In the genomic region with DNA sequence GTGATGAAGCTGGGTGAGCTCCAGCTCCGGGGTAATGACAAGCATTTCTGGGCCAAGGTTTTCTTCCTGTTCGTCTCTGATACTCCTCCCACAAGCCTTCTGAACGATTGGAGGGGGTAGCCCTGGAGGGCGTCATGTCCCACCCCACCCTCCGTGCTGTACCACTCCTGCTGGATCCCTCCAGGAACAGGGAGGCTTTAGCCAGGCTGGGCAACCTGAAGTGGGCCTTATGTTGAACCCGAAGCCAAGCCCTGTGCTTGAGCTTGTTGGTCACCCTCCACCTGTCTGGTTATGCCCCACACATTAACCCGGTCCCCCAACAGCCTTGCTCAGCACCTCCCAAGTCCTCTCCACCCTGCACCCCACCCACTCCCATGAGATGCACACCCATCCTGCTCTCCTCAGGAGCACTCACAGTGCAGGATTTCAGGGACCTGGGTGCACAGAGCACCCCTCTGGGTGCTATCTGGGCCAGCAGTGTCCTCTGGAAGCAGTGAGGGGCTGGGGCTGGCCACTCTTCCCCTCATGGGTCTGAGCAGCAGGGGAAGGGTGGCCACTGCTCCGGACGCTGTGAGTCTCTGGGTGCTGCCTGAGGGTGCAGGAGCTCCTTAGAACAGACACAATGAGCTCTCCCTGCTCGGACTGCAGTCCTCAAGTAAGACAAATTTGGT, we compare ENCODE assay signal across 16 cellular contexts. TPM values are rescaled to one million over a fixed set of nuclear protein-coding genes. Genes with fewer than 3 reads are reported as not detected.
DNase-seq lines count a peak whose midpoint lies in the region; ATAC-seq and TF ChIP-seq lines count a peak whose summit lies in the region.
"Had no signal": no experiment of that assay in that cellular context is flagged by ENCODE, and none has a peak within 500 bp of the region (broad histone marks: within the 10 kb centered on the region; RNA-seq: fewer than 3 reads in every experiment).

No MANE protein-coding gene starts in this region.

- H3K27ac ChIP-seq in right cardiac atrium (ENCODE audit: low read length) (no peak overlapping the region), OCI-LY3 (ENCODE audit: low read length) (no peak overlapping the region), foreskin keratinocyte (peak overlapping the region; percentile 77)
- H3K27ac ChIP-seq: SJCRH30 had no signal

- H3K79me2 ChIP-seq in OCI-LY3 (ENCODE audit: low read length), result no peaks in the 10 kb centered on the region

- WGBS in right cardiac atrium, result 69% methylated on average over 10 of the region's 10 CpGs

- H4K20me1 ChIP-seq in OCI-LY3 (ENCODE audit: insufficient read depth, low read length), result no peaks in the 10 kb centered on the region

- no peaks in the 10 kb centered on the region for H3K27me3 ChIP-seq in right cardiac atrium (ENCODE audit: control insufficient read depth, insufficient read depth)
- peaks cover 28% of the 10 kb centered on the region for H3K27me3 ChIP-seq in OCI-LY3 (ENCODE audit: low read depth, low read length)
- no peaks in the 10 kb centered on the region for H3K27me3 ChIP-seq in foreskin keratinocyte
- H3K27me3 ChIP-seq: SJCRH30 had no signal

- H3K27ac Mint-ChIP-seq in stimulated activated effector memory CD8-positive, alpha-beta T cell treated with anti-CD3 and anti-CD28 coated beads, Interleukin-12 subunit alpha, Interleukin-12 subunit beta, amount 100 ng/mL, for 72 hours, result peak overlapping the region; percentile 11
- no peak overlapping the region for H3K27ac Mint-ChIP-seq in progenitor cell of endocrine pancreas
- H3K27ac Mint-ChIP-seq: activated B cell treated with CpG ODN at 0.5 μM for 24 hours; activated CD8-positive, alpha-beta T cell treated with anti-CD3 and anti-CD28 coated beads, Interleukin-2, amount 10 ng/mL, durations not matched to agents 7 days and 5 days; activated naive CD8-positive, alpha-beta T cell; endodermal cell had no signal

- DNase-seq in right cardiac atrium (no peak), Right ventricle myocardium inferior (ENCODE audit: missing footprints) (no peak), foreskin keratinocyte (no peak), progenitor cell of endocrine pancreas (ENCODE audit: low spot score, unreplicated experiment) (no peak)
- DNase-seq in stimulated activated effector memory CD8-positive, alpha-beta T cell treated with anti-CD3 and anti-CD28 coated beads, Interleukin-12 subunit alpha, Interleukin-12 subunit beta, amount 100 ng/mL, for 72 hours (ENCODE audit: low spot score in 2 of 2), result no peak

- peaks cover 61% of the 10 kb centered on the region for H3K27me3 Mint-ChIP-seq in progenitor cell of endocrine pancreas

- H3K4me1 Mint-ChIP-seq in stimulated activated effector memory CD8-positive, alpha-beta T cell treated with anti-CD3 and anti-CD28 coated beads, Interleukin-12 subunit alpha, Interleukin-12 subunit beta, amount 100 ng/mL, for 72 hours, result peaks cover 12% of the 10 kb centered on the region
- no peaks in the 10 kb centered on the region for H3K4me1 Mint-ChIP-seq in progenitor cell of endocrine pancreas (ENCODE audit: low read depth)
- H3K4me1 Mint-ChIP-seq: endodermal cell had no signal

- H3K4me2 ChIP-seq in OCI-LY3 (ENCODE audit: low read length), result peak overlapping the region; percentile 74

- TF ChIP-seq CTCF in OCI-LY3 (IDR thresholded peaks at IDR 0.05; ENCODE audit: low read depth, low read length) (no peak), foreskin keratinocyte (conservative IDR thresholded peaks at IDR 0.05) (no peak), progenitor cell of endocrine pancreas (IDR thresholded peaks at IDR 0.05; ENCODE audit: unreplicated experiment) (no peak)

- H3K4me3 ChIP-seq in right cardiac atrium (ENCODE audit: low read length) (no peak overlapping the region), OCI-LY3 (ENCODE audit: low read length) (peak overlapping the region; percentile 51)
- H3K4me3 ChIP-seq: SJCRH30 had no signal

- H3K9me3 ChIP-seq in right cardiac atrium (ENCODE audit: control insufficient read depth, low read length), result no peaks in the 10 kb centered on the region
- no peaks in the 10 kb centered on the region for H3K9me3 ChIP-seq in OCI-LY3 (ENCODE audit: insufficient read depth, low read length)
- H3K9me3 ChIP-seq: SJCRH30 had no signal

- no peak overlapping the region for H3K4me3 Mint-ChIP-seq in stimulated activated effector memory CD8-positive, alpha-beta T cell treated with anti-CD3 and anti-CD28 coated beads, Interleukin-12 subunit alpha, Interleukin-12 subunit beta, amount 100 ng/mL, for 72 hours
- H3K4me3 Mint-ChIP-seq in progenitor cell of endocrine pancreas (ENCODE audit: low read depth), result no peak overlapping the region
- H3K4me3 Mint-ChIP-seq: activated B cell treated with CpG ODN at 0.5 μM for 24 hours; activated CD8-positive, alpha-beta T cell treated with anti-CD3 and anti-CD28 coated beads, Interleukin-2, amount 10 ng/mL, durations not matched to agents 7 days and 5 days; activated naive CD8-positive, alpha-beta T cell; endodermal cell; naive B cell had no signal

- no peak overlapping the region for H2AFZ ChIP-seq in OCI-LY3 (ENCODE audit: low read depth, low read length)

- intact Hi-C loops in right cardiac atrium (cut with DNase I), result loop anchor here (2.0 to 5.0 kb wide), 2 partner anchors 171 kb away; no protein-coding TSS in a partner anchor
- intact Hi-C loops in Right ventricle myocardium inferior (cut with DNase I), result loop anchor here (1.0 kb wide), 1 partner anchor 172 kb away; no protein-coding TSS in a partner anchor

- no peaks in the 10 kb centered on the region for H3K36me3 ChIP-seq in OCI-LY3 (replicated peaks; ENCODE audit: low read depth, low read length)
- H3K36me3 ChIP-seq: SJCRH30 had no signal

- no peak overlapping the region for H3K9ac ChIP-seq in OCI-LY3 (ENCODE audit: low read length)

- peak; percentile 12 for ATAC-seq in right cardiac atrium
- ATAC-seq in Right ventricle myocardium inferior, result no peak
- ATAC-seq in foreskin keratinocyte, result no peak
- ATAC-seq in stimulated activated effector memory CD8-positive, alpha-beta T cell treated with anti-CD3 and anti-CD28 coated beads, Interleukin-12 subunit alpha, Interleukin-12 subunit beta, amount 100 ng/mL, for 72 hours, result no peak
- ATAC-seq in HG03432 (IDR thresholded peaks at IDR 0.05; ENCODE audit: unreplicated experiment), result no peak
- ATAC-seq in GM21529 (IDR thresholded peaks at IDR 0.05; ENCODE audit: unreplicated experiment), result no peak

- H3K4me1 ChIP-seq in right cardiac atrium (ENCODE audit: control insufficient read depth, insufficient read depth, low read length) (no peaks in the 10 kb centered on the region), OCI-LY3 (ENCODE audit: low read length) (peaks cover 15% of the 10 kb centered on the region), foreskin keratinocyte (no peaks in the 10 kb centered on the region)
- H3K4me1 ChIP-seq: SJCRH30 had no signal

- no peaks in the 10 kb centered on the region for H3K9me3 Mint-ChIP-seq in stimulated activated effector memory CD8-positive, alpha-beta T cell treated with anti-CD3 and anti-CD28 coated beads, Interleukin-12 subunit alpha, Interleukin-12 subunit beta, amount 100 ng/mL, for 72 hours
- no peaks in the 10 kb centered on the region for H3K9me3 Mint-ChIP-seq in progenitor cell of endocrine pancreas (ENCODE audit: low read depth)
- H3K9me3 Mint-ChIP-seq: activated B cell treated with CpG ODN at 0.5 μM for 24 hours, endodermal cell, naive B cell had no signal

- no peaks in the 10 kb centered on the region for H3K36me3 Mint-ChIP-seq in stimulated activated effector memory CD8-positive, alpha-beta T cell treated with anti-CD3 and anti-CD28 coated beads, Interleukin-12 subunit alpha, Interleukin-12 subunit beta, amount 100 ng/mL, for 72 hours
- H3K36me3 Mint-ChIP-seq in progenitor cell of endocrine pancreas (ENCODE audit: insufficient read depth), result no peaks in the 10 kb centered on the region
- H3K36me3 Mint-ChIP-seq: activated naive CD8-positive, alpha-beta T cell; naive B cell had no signal

RNA-seq across cellular contexts. Expression of a gene that starts 6.8 kb away (rescaled TPM):
- total RNA-seq in right cardiac atrium (not detected), Right ventricle myocardium inferior (not detected), foreskin keratinocyte (not detected in 2 replicates), progenitor cell of endocrine pancreas (not detected in 2 replicates)
- polyA plus RNA-seq in right cardiac atrium (not detected), foreskin keratinocyte (not detected in 2 replicates)
- total RNA-seq: activated B cell treated with CpG ODN at 0.5 μM for 24 hours; activated CD8-positive, alpha-beta T cell treated with anti-CD3 and anti-CD28 coated beads, Interleukin-2, amount 10 ng/mL, durations not matched to agents 7 days and 5 days; endodermal cell; pulmonary artery endothelial cell; SJCRH30; temporal lobe had no signal

RNA-seq across cellular contexts. Expression of a gene that starts 36.6 kb away (rescaled TPM):
- total RNA-seq in right cardiac atrium (not detected), Right ventricle myocardium inferior (not detected), foreskin keratinocyte (not detected in 2 replicates), progenitor cell of endocrine pancreas (not detected in 2 replicates)
- polyA plus RNA-seq in right cardiac atrium (not detected), foreskin keratinocyte (0.10 and 0.14 TPM in 2 replicates)
- total RNA-seq: activated B cell treated with CpG ODN at 0.5 μM for 24 hours, endodermal cell, pulmonary artery endothelial cell, temporal lobe had no signal

RNA-seq across cellular contexts. Expression of a gene that starts 39.3 kb away (rescaled TPM):
- total RNA-seq in right cardiac atrium, result not detected
- not detected for polyA plus RNA-seq in right cardiac atrium
- not detected for total RNA-seq in Right ventricle myocardium inferior
- total RNA-seq in foreskin keratinocyte, result not detected in 2 replicates
- not detected in 2 replicates for polyA plus RNA-seq in foreskin keratinocyte
- total RNA-seq in progenitor cell of endocrine pancreas, result not detected in 2 replicates
- total RNA-seq: activated B cell treated with CpG ODN at 0.5 μM for 24 hours; activated CD8-positive, alpha-beta T cell treated with anti-CD3 and anti-CD28 coated beads, Interleukin-2, amount 10 ng/mL, durations not matched to agents 7 days and 5 days; endodermal cell; SJCRH30; temporal lobe had no signal

RNA-seq across cellular contexts. Expression of a gene that starts 53.5 kb away (rescaled TPM):
- total RNA-seq in right cardiac atrium, result not detected
- polyA plus RNA-seq in right cardiac atrium, result not detected
- total RNA-seq in Right ventricle myocardium inferior, result not detected
- 0.04 TPM in 1 of 2 replicates, not detected in the other for total RNA-seq in foreskin keratinocyte
- 0.02 TPM in 1 of 2 replicates, not detected in the other for polyA plus RNA-seq in foreskin keratinocyte
- not detected in 2 replicates for total RNA-seq in progenitor cell of endocrine pancreas
- total RNA-seq: activated B cell treated with CpG ODN at 0.5 μM for 24 hours, endodermal cell had no signal

RNA-seq across cellular contexts. Expression of a gene that starts 57.5 kb away (rescaled TPM):
- total RNA-seq in right cardiac atrium, result not detected
- polyA plus RNA-seq in right cardiac atrium, result not detected
- total RNA-seq in Right ventricle myocardium inferior, result not detected
- not detected in 2 replicates for total RNA-seq in foreskin keratinocyte
- 0.04 TPM in 1 of 2 replicates, not detected in the other for polyA plus RNA-seq in foreskin keratinocyte
- total RNA-seq in progenitor cell of endocrine pancreas, result not detected in 2 replicates
- total RNA-seq: activated B cell treated with CpG ODN at 0.5 μM for 24 hours; activated CD8-positive, alpha-beta T cell treated with anti-CD3 and anti-CD28 coated beads, Interleukin-2, amount 10 ng/mL, durations not matched to agents 7 days and 5 days; endodermal cell; pulmonary artery endothelial cell; SJCRH30; temporal lobe had no signal

Comparison
In these comparisons a context has a peak if more than half of its experiments do, and no peak if none do; other contexts are left out.
1. ATAC-seq: peak in right cardiac atrium (2 of 2); none in Right ventricle myocardium inferior (single experiment), foreskin keratinocyte (single experiment), stimulated activated effector memory CD8-positive, alpha-beta T cell treated with anti-CD3 and anti-CD28 coated beads, Interleukin-12 subunit alpha, Interleukin-12 subunit beta, amount 100 ng/mL, for 72 hours (single experiment), HG03432 (single experiment) and GM21529 (single experiment).